8 cellular contexts compared by ENCODE assay signal in genomic region chr2:128316777-128317185, GRCh38. TPM values are rescaled to one million over a fixed set of nuclear protein-coding genes. Genes with fewer than 3 reads are reported as not detected.
A peak's percentile ranks its signal among the peaks of the same experiment; 100 is the strongest.
DNase-seq lines count a peak whose midpoint lies in the region; ATAC-seq and TF ChIP-seq lines count a peak whose summit lies in the region.

No MANE protein-coding gene starts in this region.

- H3K27me3 Mint-ChIP-seq in dendritic cell treated with granulocyte-macrophage colony-stimulating factor and Interleukin-4, amounts not matched to agents 40 ng/mL and 50 ng/mL, for 4 days, result peaks cover 39% of the 10 kb centered on the region

- peak overlapping the region; percentile 98 for H3K4me3 Mint-ChIP-seq in dendritic cell treated with granulocyte-macrophage colony-stimulating factor and Interleukin-4, amounts not matched to agents 40 ng/mL and 50 ng/mL, for 4 days

- H3K27ac Mint-ChIP-seq in dendritic cell treated with granulocyte-macrophage colony-stimulating factor and Interleukin-4, amounts not matched to agents 40 ng/mL and 50 ng/mL, for 4 days, result peak overlapping the region; percentile 81

- H3K9me3 Mint-ChIP-seq in dendritic cell treated with granulocyte-macrophage colony-stimulating factor and Interleukin-4, amounts not matched to agents 40 ng/mL and 50 ng/mL, for 4 days, result no peaks in the 10 kb centered on the region

- H3K4me3 ChIP-seq in AG09309 (ENCODE audit: control insufficient read depth, low read depth, low read length) (peak overlapping the region; percentile 68), LNCaP clone FGC (ENCODE audit: low read depth, low read length) (peak overlapping the region; percentile 70)

- peaks cover 55% of the 10 kb centered on the region for H3K4me1 Mint-ChIP-seq in dendritic cell treated with granulocyte-macrophage colony-stimulating factor and Interleukin-4, amounts not matched to agents 40 ng/mL and 50 ng/mL, for 4 days (ENCODE audit: low read depth)

- ATAC-seq in HG02642 (IDR thresholded peaks at IDR 0.05; ENCODE audit: poor library complexity, unreplicated experiment), result no peak

- DNase-seq in AG09309 (ENCODE audit: low read depth) (no peak), LNCaP clone FGC (ENCODE audit: low read depth) (no peak), mucosa of gallbladder (ENCODE audit: low spot score) (peak; percentile 10), NCI-H345 (lab: John Stamatoyannopoulos, UW) (no peak), dedifferentiated amniotic fluid mesenchymal stem cell (ENCODE audit: extremely low spot score) (no peak), GM03348 (ENCODE audit: low spot score) (no peak)

- TF ChIP-seq CTCF in AG09309 (IDR thresholded peaks at IDR 0.05; ENCODE audit: control insufficient read depth, insufficient read depth, low read depth, low read length, missing control alignments), result no peak
- TF ChIP-seq CTCF in LNCaP clone FGC (IDR thresholded peaks at IDR 0.05; ENCODE audit: control insufficient read depth, extremely low read depth, insufficient read depth), result no peak

- intact Hi-C loops in dendritic cell treated with granulocyte-macrophage colony-stimulating factor and Interleukin-4, amounts not matched to agents 40 ng/mL and 50 ng/mL, for 4 days (cut with micrococcal nuclease), result loop anchor here (2.0 kb wide), 1 partner anchor 218 kb away; no protein-coding TSS in a partner anchor

- H3K36me3 Mint-ChIP-seq in dendritic cell treated with granulocyte-macrophage colony-stimulating factor and Interleukin-4, amounts not matched to agents 40 ng/mL and 50 ng/mL, for 4 days (ENCODE audit: low read depth), result peaks cover 23% of the 10 kb centered on the region

RNA-seq across cellular contexts. Expression of gene HS6ST1, which starts 1.9 kb away (rescaled TPM):
- 90.1 TPM for total RNA-seq in mucosa of gallbladder
